8 cellular contexts compared by ENCODE assay signal in genomic region chr21:45981154-45981606, GRCh38. TPM values are rescaled to one million over a fixed set of nuclear protein-coding genes. Genes with fewer than 3 reads are reported as not detected.
DNase-seq lines count a peak whose midpoint lies in the region; ATAC-seq and TF ChIP-seq lines count a peak whose summit lies in the region.

No MANE protein-coding gene starts in this region.

- no peaks in the 10 kb centered on the region for H3K36me3 Mint-ChIP-seq in CD4-positive, alpha-beta T cell (ENCODE audit: low read depth)
- no peaks in the 10 kb centered on the region for H3K36me3 Mint-ChIP-seq in activated naive CD4-positive, alpha-beta T cell treated with anti-CD3 and anti-CD28 coated beads, Interleukin-2, amount 50 U/mL, for 72 hours

- intact Hi-C loops in CD4-positive, alpha-beta T cell (cut with DNase I, micrococcal nuclease) = loop anchor here in 1 of 2 experiments (2.0 to 10.0 kb wide), 5 partner anchors 94 to 426 kb away; partner anchors contain the start of genes PCBP3 and PCNT
- intact Hi-C loops in thyroid gland (cut with DNase I) = loop anchor here (10.0 kb wide), 1 partner anchor 204 kb away; the partner anchor contains the start of gene SPATC1L

- H3K4me1 Mint-ChIP-seq in CD4-positive, alpha-beta T cell (ENCODE audit: low read depth) = peaks cover 5% of the 10 kb centered on the region

- peak overlapping the region; percentile 47 for H3K9ac ChIP-seq in HUES6 (ENCODE audit: low read length)

- WGBS in thyroid gland, 2 donors = 3% methylated on average over 18 to 25 of the region's 29 CpGs

- no peak overlapping the region for H3K27ac Mint-ChIP-seq in CD4-positive, alpha-beta T cell
- no peak overlapping the region for H3K27ac Mint-ChIP-seq in activated naive CD4-positive, alpha-beta T cell treated with anti-CD3 and anti-CD28 coated beads, Interleukin-2, amount 50 U/mL, for 72 hours

- H3K4me1 ChIP-seq in HUES6 (ENCODE audit: control insufficient read depth, insufficient read depth, low read length) (peaks cover 28% of the 10 kb centered on the region; the same call in 1 of the 2 replicates), RWPE2 (ENCODE audit: insufficient read depth, poor library complexity, severe bottlenecking) (no peaks in the 10 kb centered on the region), thyroid gland (peaks cover 13 to 26% of the 10 kb centered on the region in 2 donors)

- CTCF ChIA-PET in CD4-positive, alpha-beta T cell (lab: Charles Lee) = no interaction called here

- H3K36me3 ChIP-seq in HUES6 (ENCODE audit: control insufficient read depth, insufficient read depth, low read length) = peaks cover 23% of the 10 kb centered on the region
- no peaks in the 10 kb centered on the region for H3K36me3 ChIP-seq in RWPE2 (ENCODE audit: low read depth)
- H3K36me3 ChIP-seq in thyroid gland = peaks cover 0 to 8% of the 10 kb centered on the region in 2 donors

- H3K9me3 ChIP-seq in CD4-positive, alpha-beta T cell (ENCODE audit: control insufficient read depth, low read length) = no peaks in the 10 kb centered on the region
- H3K9me3 ChIP-seq in HUES6 (ENCODE audit: control insufficient read depth, insufficient read depth, low read depth, low read length) (no peaks in the 10 kb centered on the region), RWPE2 (ENCODE audit: severe bottlenecking) (no peaks in the 10 kb centered on the region), thyroid gland (no peaks in the 10 kb centered on the region)

- ATAC-seq in CD4-positive, alpha-beta T cell (ENCODE audit: poor library complexity) = peak; percentile 79
- ATAC-seq in RWPE2 (ENCODE audit: low read depth) = peak; percentile 59
- ATAC-seq in activated naive CD4-positive, alpha-beta T cell treated with anti-CD3 and anti-CD28 coated beads, Interleukin-2, amount 50 U/mL, for 72 hours = peak; percentile 74 to 81
- no peak for ATAC-seq in HG02981 (IDR thresholded peaks at IDR 0.05; ENCODE audit: unreplicated experiment)

- H3K27ac ChIP-seq in CD4-positive, alpha-beta T cell (ENCODE audit: low read depth, low read length) = no peak overlapping the region
- H3K27ac ChIP-seq in HUES6 (ENCODE audit: low read depth, low read length) (no peak overlapping the region), RWPE2 (ENCODE audit: poor library complexity, severe bottlenecking) (peak overlapping the region; percentile 33), thyroid gland (peak overlapping the region; percentile 64 to 85 (median 79))

- no peaks in the 10 kb centered on the region for H3K9me3 Mint-ChIP-seq in CD4-positive, alpha-beta T cell
- H3K9me3 Mint-ChIP-seq in activated naive CD4-positive, alpha-beta T cell treated with anti-CD3 and anti-CD28 coated beads, Interleukin-2, amount 50 U/mL, for 72 hours = no peaks in the 10 kb centered on the region

- DNase-seq in CD4-positive, alpha-beta T cell = peak in 9 of 10 experiments; percentile 36 to 64 (median 44)
- peak; percentile 74 for DNase-seq in RWPE2 (ENCODE audit: low spot score)
- DNase-seq in activated naive CD4-positive, alpha-beta T cell treated with anti-CD3 and anti-CD28 coated beads, Interleukin-2, amount 50 U/mL, for 72 hours (ENCODE audit: low spot score in 2 of 2) = peak; percentile 53 to 76
- peak; percentile 90 for DNase-seq in glomerular visceral epithelial cell (ENCODE audit: extremely low spot score)
- peak; percentile 30 for DNase-seq in non-pigmented ciliary epithelial cell (ENCODE audit: low read depth)
- DNase-seq in thyroid gland = peak; percentile 76 to 78

- POLR2A ChIA-PET in CD4-positive, alpha-beta T cell (lab: Charles Lee) = no interaction called here

- peak in 1 of 2 donors; percentile 66 for TF ChIP-seq POLR2A in thyroid gland (IDR thresholded peaks at IDR 0.05)

- TF ChIP-seq CTCF in CD4-positive, alpha-beta T cell (IDR thresholded peaks at IDR 0.05) = no peak
- TF ChIP-seq CTCF in RWPE2 (IDR thresholded peaks at IDR 0.05; ENCODE audit: poor library complexity, severe bottlenecking) (no peak), thyroid gland (IDR thresholded peaks at IDR 0.05) (no peak)

- H3K27me3 ChIP-seq in CD4-positive, alpha-beta T cell (ENCODE audit: control insufficient read depth, insufficient read depth, low read length) = peaks cover 6% of the 10 kb centered on the region
- H3K27me3 ChIP-seq in HUES6 (ENCODE audit: control insufficient read depth, insufficient read depth, low read length) (peaks cover 18% of the 10 kb centered on the region), RWPE2 (ENCODE audit: insufficient read depth, poor library complexity, severe bottlenecking) (no peaks in the 10 kb centered on the region), thyroid gland (no peaks in the 10 kb centered on the region)

- H3K4me3 Mint-ChIP-seq in CD4-positive, alpha-beta T cell = no peak overlapping the region

- H3K27me3 Mint-ChIP-seq in CD4-positive, alpha-beta T cell = peaks cover 9% of the 10 kb centered on the region

- peak overlapping the region; percentile 59 for H3K4me3 ChIP-seq in HUES6 (ENCODE audit: low read depth, low read length)
- H3K4me3 ChIP-seq in RWPE2 (ENCODE audit: severe bottlenecking) = peak overlapping the region; percentile 17
- H3K4me3 ChIP-seq in thyroid gland (replicated peaks in 1 of 3) = peak overlapping the region in 2 of 3 donors; percentile 27 to 30

RNA-seq across cellular contexts. Expression of gene COL6A1, which starts 0.4 kb away (rescaled TPM):
- 1 to 10 TPM; 8.0 to 8.5 TPM for total RNA-seq in CD4-positive, alpha-beta T cell
- 1 to 10 TPM; 2.0 to 4.7 TPM for total RNA-seq in activated naive CD4-positive, alpha-beta T cell treated with anti-CD3 and anti-CD28 coated beads, Interleukin-2, amount 50 U/mL, for 72 hours
- total RNA-seq in thyroid gland = 100 to 1,000 TPM in 3 of 4 donors, 10 to 100 TPM in 1; 96.1 to 213 (median 162) TPM

Comparison
In these comparisons a context has a peak if more than half of its experiments do, and no peak if none do; other contexts are left out.
1. DNase-seq: peak in every context shown above with its lines; median percentile 90 in glomerular visceral epithelial cell; 77 in thyroid gland; 74 in RWPE2; 64 in activated naive CD4-positive, alpha-beta T cell treated with anti-CD3 and anti-CD28 coated beads, Interleukin-2, amount 50 U/mL, for 72 hours; 44 in CD4-positive, alpha-beta T cell; 30 in non-pigmented ciliary epithelial cell.
2. H3K27ac ChIP-seq: peak in RWPE2 (single experiment) and thyroid gland (3 of 3); none in CD4-positive, alpha-beta T cell (single experiment) and HUES6 (single experiment).
3. RNA of gene COL6A1, which starts 0.4 kb away (total RNA-seq): 96.1 to 213 TPM in thyroid gland; 8.0 to 8.5 TPM in CD4-positive, alpha-beta T cell and 2.0 to 4.7 TPM in activated naive CD4-positive, alpha-beta T cell treated with anti-CD3 and anti-CD28 coated beads, Interleukin-2, amount 50 U/mL, for 72 hours; every median in the first group is over 10 times any median in the second.
4. Peak in every context shown above with its lines, with median percentiles within 50 percentile points of each other: H3K4me3 ChIP-seq.